ENCODE assay signal across 7 cellular contexts in the genomic region with DNA sequence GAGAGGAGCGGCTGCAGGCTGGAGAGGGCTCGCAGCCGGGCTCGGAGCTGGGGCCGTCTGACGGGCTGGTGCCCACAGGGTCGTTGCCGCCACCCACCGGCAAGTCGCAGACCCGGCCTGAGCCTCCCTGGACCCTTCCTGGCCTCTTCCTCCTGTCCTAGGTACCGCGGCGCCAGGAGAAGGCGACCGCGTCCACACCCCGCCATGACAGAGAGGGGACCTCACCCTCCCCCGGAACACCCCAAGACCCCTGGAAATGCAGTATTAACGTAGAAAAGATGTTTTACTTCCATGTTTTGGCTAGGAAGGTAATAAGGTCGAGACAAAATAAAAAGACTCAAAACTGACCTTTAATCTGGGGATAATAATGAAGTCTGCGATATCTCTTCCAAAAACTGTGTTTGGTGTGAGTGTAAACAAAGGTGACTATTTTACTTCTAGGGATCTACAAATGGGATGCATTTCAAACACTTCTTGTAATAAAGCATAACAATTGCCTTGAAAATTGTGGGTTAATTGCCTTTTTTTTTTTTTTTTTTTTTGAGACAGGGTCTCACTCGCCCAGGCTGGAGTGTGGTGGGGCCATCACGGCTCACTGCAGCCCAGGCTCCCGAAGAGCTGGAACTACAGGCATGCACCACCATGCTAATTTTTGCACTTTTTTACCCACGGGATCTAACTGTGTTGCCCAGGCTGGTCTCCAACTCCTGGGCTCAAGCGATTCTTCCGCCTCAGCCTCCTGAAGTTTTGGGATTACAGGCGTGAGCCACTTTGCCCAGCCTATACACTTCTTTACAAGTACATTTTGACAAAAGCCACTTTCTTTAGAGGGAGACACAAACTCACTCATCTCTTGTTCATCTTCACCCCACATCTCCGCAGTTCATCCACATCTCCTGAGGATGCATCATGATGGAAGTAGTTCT. TPM values are rescaled to one million over a fixed set of nuclear protein-coding genes. Genes with fewer than 3 reads are reported as not detected.
A peak's percentile ranks its signal among the peaks of the same experiment; 100 is the strongest.
DNase-seq lines count a peak whose midpoint lies in the region; ATAC-seq and TF ChIP-seq lines count a peak whose summit lies in the region.

No MANE protein-coding gene starts in this region.

- H3K4me2 ChIP-seq in mesendoderm (ENCODE audit: low read length): peak overlapping the region; percentile 68

- H2BK120ac ChIP-seq in mesendoderm (ENCODE audit: low read depth, low read length): no peak overlapping the region

- no peak overlapping the region for H3K23ac ChIP-seq in mesendoderm (ENCODE audit: low read length)

- peak; percentile 36 for ATAC-seq in GM19043 (IDR thresholded peaks at IDR 0.05; ENCODE audit: low read depth, unreplicated experiment)
- ATAC-seq in HG03103 (IDR thresholded peaks at IDR 0.05; ENCODE audit: low read depth, unreplicated experiment): peak; percentile 40

- no CpG with 5 or more reads among the region's 30 CpGs for WGBS in mesendoderm (ENCODE audit: extremely low coverage, insufficient coverage, low lambda C conversion rate)

- H3K4me1 ChIP-seq in mesendoderm (ENCODE audit: control insufficient read depth, low read depth, low read length): no peaks in the 10 kb centered on the region

- no peak overlapping the region for H4K8ac ChIP-seq in mesendoderm (ENCODE audit: low read depth, low read length)

- peak overlapping the region; percentile 86 for H3K56ac ChIP-seq in mesendoderm (ENCODE audit: low read length)

- no peak overlapping the region for H2BK5ac ChIP-seq in mesendoderm (ENCODE audit: low read length)

- DNase-seq in astrocyte of the spinal cord (ENCODE audit: low read depth, low spot score) (no peak), mesendoderm (no peak), NCI-H524 (lab: John Stamatoyannopoulos, UW) (no peak), inferior parietal cortex (ENCODE audit: extremely low spot score) (no peak), D341Med (ENCODE audit: low spot score) (no peak)

- no peak overlapping the region for H2BK15ac ChIP-seq in mesendoderm (replicated peaks; ENCODE audit: low read depth)

- in situ Hi-C loops in astrocyte of the spinal cord (cut with HindIII; ENCODE audit: low sequenced_read_pairs): no loop called here

- H3K4ac ChIP-seq in mesendoderm (ENCODE audit: low read depth, low read length): no peak overlapping the region

- peaks cover 2% of the 10 kb centered on the region for H3K36me3 ChIP-seq in mesendoderm (ENCODE audit: control insufficient read depth, insufficient read depth, low read length)

- no peak overlapping the region for H2AK5ac ChIP-seq in mesendoderm (ENCODE audit: low read length)

- peak overlapping the region; percentile 68 for H3K27ac ChIP-seq in mesendoderm (ENCODE audit: low read depth, low read length)

- H4K5ac ChIP-seq in mesendoderm (ENCODE audit: low read length): no peak overlapping the region

- no peaks in the 10 kb centered on the region for H3K27me3 ChIP-seq in mesendoderm (ENCODE audit: insufficient read depth, low read length, poor library complexity)

- H3K4me3 ChIP-seq in astrocyte of the spinal cord (ENCODE audit: low read depth, low read length): peak overlapping the region; percentile 100
- H3K4me3 ChIP-seq in mesendoderm (ENCODE audit: low read length): peak overlapping the region; percentile 28

- peaks cover 3% of the 10 kb centered on the region for H3K79me1 ChIP-seq in mesendoderm (ENCODE audit: low read length)

- H3K9ac ChIP-seq in mesendoderm (ENCODE audit: low read length): peak overlapping the region; percentile 71

- peak overlapping the region; percentile 29 for H3K18ac ChIP-seq in mesendoderm (ENCODE audit: low read length)

- TF ChIP-seq CTCF in astrocyte of the spinal cord (IDR thresholded peaks at IDR 0.05; ENCODE audit: low read depth, low read length): peak; percentile 2

- peaks cover 13% of the 10 kb centered on the region for H3K79me2 ChIP-seq in mesendoderm (ENCODE audit: control insufficient read depth, insufficient read depth, low read length)

RNA-seq across cellular contexts. Expression of a gene that starts 0.8 kb away (rescaled TPM):
- polyA plus RNA-seq in mesendoderm (2013, experiment 1 of 2): 13.5 TPM
- polyA plus RNA-seq in mesendoderm (2013, experiment 2 of 2): 12.1 TPM

RNA-seq across cellular contexts. Expression of a gene that starts 15.8 kb away (rescaled TPM):
- polyA plus RNA-seq in mesendoderm (2013, experiment 1 of 2): 66.8 TPM
- polyA plus RNA-seq in mesendoderm (2013, experiment 2 of 2): 67.6 TPM

RNA-seq across cellular contexts. Expression of a gene that starts 24.2 kb away (rescaled TPM):
- not detected for polyA plus RNA-seq in mesendoderm (2013, experiment 1 of 2)
- not detected for polyA plus RNA-seq in mesendoderm (2013, experiment 2 of 2)
